8 cellular contexts compared by ENCODE assay signal in the genomic region with DNA sequence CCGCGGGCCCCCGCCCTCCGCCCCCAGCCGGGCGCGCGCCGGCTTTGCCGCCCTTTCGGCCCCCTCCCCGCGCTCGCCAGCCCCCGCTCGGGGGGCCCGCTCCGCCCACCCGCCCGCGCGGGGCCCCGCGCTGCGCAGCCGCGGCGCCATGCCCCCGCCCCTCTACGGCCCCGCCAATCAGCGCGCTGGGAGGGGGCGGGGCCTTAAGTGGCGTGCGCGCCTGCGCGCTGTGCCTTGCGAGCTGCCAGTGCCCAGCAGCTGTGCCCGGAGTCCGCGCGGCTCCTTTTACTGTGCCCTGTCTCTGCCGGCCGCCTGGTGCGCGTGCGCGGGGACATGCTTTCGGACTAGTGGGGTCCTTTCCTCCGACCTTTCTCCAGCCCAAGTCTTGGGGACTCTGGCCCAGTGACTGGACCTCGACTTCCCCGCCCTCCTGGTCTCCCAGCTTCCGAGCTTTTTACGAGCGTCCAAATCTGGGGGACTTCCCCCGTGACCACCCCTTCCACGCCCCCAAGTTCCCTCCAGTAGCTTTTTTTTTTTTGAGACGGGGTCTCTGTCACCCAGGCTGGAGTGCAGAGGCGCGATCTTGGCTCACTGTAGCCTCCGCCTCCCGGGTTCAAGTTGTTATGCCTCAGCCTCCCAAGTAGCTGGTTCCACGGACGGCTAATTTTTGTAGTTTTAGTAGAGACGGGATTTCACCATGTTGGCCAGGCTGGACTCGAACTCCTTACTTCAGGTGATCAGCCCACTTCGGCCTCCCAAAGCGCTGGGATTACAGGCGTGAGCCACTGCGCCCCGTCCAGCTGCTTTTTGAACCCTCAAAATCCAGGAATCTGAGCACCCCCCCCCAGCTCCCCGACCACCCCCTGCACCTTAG. TPM values are rescaled to one million over a fixed set of nuclear protein-coding genes. Genes with fewer than 3 reads are reported as not detected.
DNase-seq lines count a peak whose midpoint lies in the region; ATAC-seq and TF ChIP-seq lines count a peak whose summit lies in the region.

A gene with protein sequence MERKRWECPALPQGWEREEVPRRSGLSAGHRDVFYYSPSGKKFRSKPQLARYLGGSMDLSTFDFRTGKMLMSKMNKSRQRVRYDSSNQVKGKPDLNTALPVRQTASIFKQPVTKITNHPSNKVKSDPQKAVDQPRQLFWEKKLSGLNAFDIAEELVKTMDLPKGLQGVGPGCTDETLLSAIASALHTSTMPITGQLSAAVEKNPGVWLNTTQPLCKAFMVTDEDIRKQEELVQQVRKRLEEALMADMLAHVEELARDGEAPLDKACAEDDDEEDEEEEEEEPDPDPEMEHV (minus strand): TSS at position 111 of the 874 bp plus-strand sequence. CDS start 234 bp downstream, outside the sequence.

- H3K27ac ChIP-seq in caudate nucleus (ENCODE audit: low read depth, low read length) = peak within 1 kb of the TSS; percentile 85

- H3K36me3 Mint-ChIP-seq in activated B cell treated with CpG ODN at 0.5 μM for 24 hours (ENCODE audit: low read depth) = peaks cover 21% of the 10 kb centered on the region

- no peaks in the 10 kb centered on the region for H3K27me3 Mint-ChIP-seq in activated B cell treated with CpG ODN at 0.5 μM for 24 hours

- DNase-seq in ACHN (peak; percentile 90), NCI-H2227 treated with DMSO at 0.1 percent for 48 hours (lab: John Stamatoyannopoulos, UW) (peak; percentile 86), activated B cell treated with CpG ODN at 0.5 μM for 24 hours (peak; percentile 89), caudate nucleus (lab: John Stamatoyannopoulos, UW) (peak in 60 of 61 donors; percentile 1 to 96 (median 85)), islet precursor cell (peak; percentile 96)
- DNase-seq in stimulated activated CD4-positive, alpha-beta T cell treated with anti-CD3 and anti-CD28 coated beads, Interleukin-12 subunit alpha, Interleukin-12 subunit beta, amount 100 ng/mL, for 4 hours = peak; percentile 85

- no peaks in the 10 kb centered on the region for H3K9me3 Mint-ChIP-seq in activated B cell treated with CpG ODN at 0.5 μM for 24 hours

- in situ Hi-C loops in ACHN (cut with HindIII; ENCODE audit: low pct_ligation_motif_present, low pct_unique_long_range_greater_than_20kb, low sequenced_read_pairs) = no loop called here

- TF ChIP-seq CTCF in activated B cell treated with CpG ODN at 0.5 μM for 24 hours (IDR thresholded peaks at IDR 0.05) = no peak

- POLR2A ChIA-PET in activated B cell treated with CpG ODN at 0.5 μM for 24 hours (lab: Charles Lee) = interaction anchor here (0.5 to 5.4 kb wide), 19 partner anchors 8 to 1963 kb away, joined by 3 to 88 read pairs (median 5); a partner anchor contains a TSS

- H3K4me1 Mint-ChIP-seq in activated B cell treated with CpG ODN at 0.5 μM for 24 hours = peaks cover 33% of the 10 kb centered on the region

- ATAC-seq in GM18907 (IDR thresholded peaks at IDR 0.05; ENCODE audit: unreplicated experiment) (peak; percentile 58), HG03159 (IDR thresholded peaks at IDR 0.05; ENCODE audit: unreplicated experiment) (peak; percentile 68), activated B cell treated with CpG ODN at 0.5 μM for 24 hours (ENCODE audit: low read depth) (peak; percentile 84)

- peak within 1 kb of the TSS; percentile 89 for H3K27ac Mint-ChIP-seq in activated B cell treated with CpG ODN at 0.5 μM for 24 hours

- intact Hi-C loops in activated B cell treated with CpG ODN at 0.5 μM for 24 hours (cut with micrococcal nuclease) = loop anchor here (1.0 to 5.0 kb wide), 5 partner anchors 12 to 796 kb away; a partner anchor contains a TSS

- CTCF ChIA-PET in activated B cell treated with CpG ODN at 0.5 μM for 24 hours (lab: Charles Lee) = interaction anchor here (0.7 to 1.4 kb wide), 4 partner anchors 15 to 98 kb away, joined by 3 to 4 read pairs (median 4); no protein-coding TSS in a partner anchor

- peak within 1 kb of the TSS; percentile 90 for H3K4me3 Mint-ChIP-seq in activated B cell treated with CpG ODN at 0.5 μM for 24 hours

RNA-seq across cellular contexts. Expression of the gene that starts here (rescaled TPM):
- 91.9 and 96.9 TPM in 2 replicates for total RNA-seq in activated B cell treated with CpG ODN at 0.5 μM for 24 hours

Comparison
In these comparisons a context has a peak if more than half of its experiments do, and no peak if none do; other contexts are left out.
1. Peak in every context shown above with its lines: DNase-seq, ATAC-seq and H3K27ac ChIP-seq.